ENCODE assay signal across 20 cellular contexts in genomic region chr6:151719070-151719469, GRCh38.
"Had no signal": no experiment of that assay in that cellular context is flagged by ENCODE, and none has a peak within 500 bp of the region (broad histone marks: within the 10 kb centered on the region; RNA-seq: fewer than 3 reads in every experiment).

No MANE protein-coding gene starts in this region.

- H3K36me3 ChIP-seq: esophagus squamous epithelium, gastroesophageal sphincter, neutrophil, stomach, thoracic aorta, transverse colon had no signal

- H3K27ac Mint-ChIP-seq: naive thymus-derived CD8-positive, alpha-beta T cell had no signal

- H3K27ac ChIP-seq: epithelial cell of prostate, esophagus squamous epithelium, gastroesophageal sphincter, neutrophil, psoas muscle, right lobe of liver, stomach, thoracic aorta, transverse colon had no signal

- H3K4me3 Mint-ChIP-seq: naive thymus-derived CD8-positive, alpha-beta T cell had no signal

- FAIRE-seq: kidney had no signal

- H3K4me1 ChIP-seq: gastroesophageal sphincter, psoas muscle, transverse colon had no signal

- H3K4me3 ChIP-seq: esophagus squamous epithelium, gastroesophageal sphincter, lung, psoas muscle, right lobe of liver, stomach, thoracic aorta, transverse colon had no signal

- H3K9me3 ChIP-seq: esophagus squamous epithelium, neutrophil, psoas muscle, right lobe of liver, stomach, thoracic aorta, transverse colon had no signal

- ATAC-seq: gastroesophageal sphincter; left cardiac atrium; left ventricle myocardium superior; naive thymus-derived CD8-positive, alpha-beta T cell; psoas muscle; right lobe of liver had no signal

- H3K27me3 ChIP-seq: esophagus squamous epithelium, neutrophil, right lobe of liver, transverse colon had no signal

- DNase-seq: effector memory CD4-positive, alpha-beta T cell; esophagus squamous epithelium; glutamatergic neuron; kidney; left cardiac atrium; left ventricle myocardium superior; naive thymus-derived CD8-positive, alpha-beta T cell; psoas muscle; retina; right lobe of liver; stimulated activated CD4-positive, alpha-beta T cell treated with anti-CD3 and anti-CD28 coated beads, Interleukin-2, amount 100 ng/mL, for 24 hours; stimulated activated naive CD4-positive, alpha-beta T cell; stomach; substantia nigra; transverse colon had no signal
